14 cellular contexts compared by ENCODE assay signal in genomic region chr3:120153294-120153693, GRCh38. TPM values are rescaled to one million over a fixed set of nuclear protein-coding genes. Genes with fewer than 3 reads are reported as not detected.
DNase-seq lines count a peak whose midpoint lies in the region; ATAC-seq, FAIRE-seq and TF ChIP-seq lines count a peak whose summit lies in the region.
"Had no signal": no experiment of that assay in that cellular context is flagged by ENCODE, and none has a peak within 500 bp of the region (broad histone marks: within the 10 kb centered on the region; RNA-seq: fewer than 3 reads in every experiment).

No MANE protein-coding gene starts in this region.

- peaks cover 10% of the 10 kb centered on the region for H3K9me3 ChIP-seq in trophoblast cell (ENCODE audit: insufficient read depth, low read depth, low read length)
- H3K9me3 ChIP-seq in H9 (ENCODE audit: control insufficient read depth, low read depth, low read length): peaks cover 6% of the 10 kb centered on the region
- H3K9me3 ChIP-seq: ascending aorta had no signal

- H3K4me3 Mint-ChIP-seq in Calu3 (ENCODE audit: low read depth, unreplicated experiment): no peak overlapping the region
- H3K4me3 Mint-ChIP-seq in H9: no peak overlapping the region

- FAIRE-seq in GM12891 (lab: Jason Lieb, UNC): no peak
- FAIRE-seq: D721Med, GM18507 had no signal

- H2AFZ ChIP-seq in trophoblast cell (ENCODE audit: insufficient read depth, low read length, poor library complexity) (no peak overlapping the region), H9 (ENCODE audit: low read length) (no peak overlapping the region)
- H2AFZ ChIP-seq: parathyroid adenoma had no signal

- no peak overlapping the region for H3K4me3 ChIP-seq in trophoblast cell (ENCODE audit: low read depth, low read length)
- H3K4me3 ChIP-seq: ascending aorta, esophagus muscularis mucosa, tibial nerve had no signal

- H3K23me2 ChIP-seq in H9 (ENCODE audit: insufficient read length, low read depth, low read length, poor library complexity, severe bottlenecking): no peaks in the 10 kb centered on the region

- H3K79me2 ChIP-seq in trophoblast cell (ENCODE audit: control insufficient read depth, insufficient read depth, low read length, poor library complexity) (peaks cover 2% of the 10 kb centered on the region), H9 (ENCODE audit: insufficient read depth, low read length) (no peaks in the 10 kb centered on the region)
- H3K79me2 ChIP-seq: parathyroid adenoma had no signal

- peaks cover 9% of the 10 kb centered on the region for H3K9me3 Mint-ChIP-seq in Calu3 (ENCODE audit: low read depth, unreplicated experiment)
- H3K9me3 Mint-ChIP-seq in H9: peaks cover 28 to 30% of the 10 kb centered on the region in 2 experiments

- H2BK120ac ChIP-seq in trophoblast cell (ENCODE audit: insufficient read depth, low read length, poor library complexity): no peak overlapping the region
- no peak overlapping the region for H2BK120ac ChIP-seq in H9 (ENCODE audit: low read depth, low read length, poor library complexity, severe bottlenecking)

- no peak overlapping the region for H3K14ac ChIP-seq in trophoblast cell (ENCODE audit: low read length)
- H3K14ac ChIP-seq in H9 (ENCODE audit: insufficient read depth, low read length): no peak overlapping the region

- H2BK20ac ChIP-seq in H9 (ENCODE audit: low read depth, low read length, poor library complexity, severe bottlenecking): no peak overlapping the region

- TF ChIP-seq CTCF in Calu3 (IDR thresholded peaks at IDR 0.05; ENCODE audit: unreplicated experiment) (no peak), H9 (conservative IDR thresholded peaks at IDR 0.05) (no peak)

- CTCF ChIA-PET in Calu3 (lab: Charles Lee): no interaction called here

- H3K4me1 Mint-ChIP-seq in Calu3 (ENCODE audit: low read depth, unreplicated experiment) (peaks cover 35% of the 10 kb centered on the region), H9 (no peaks in the 10 kb centered on the region)

- H3K27ac ChIP-seq in trophoblast cell (ENCODE audit: low read depth, low read length): peak overlapping the region; percentile 74
- H3K27ac ChIP-seq in H9 (ENCODE audit: insufficient read length, low read depth, low read length): no peak overlapping the region
- H3K27ac ChIP-seq: ascending aorta, esophagus muscularis mucosa, parathyroid adenoma, tibial nerve had no signal

- H3K36me3 Mint-ChIP-seq in Calu3 (ENCODE audit: insufficient read depth, unreplicated experiment) (no peaks in the 10 kb centered on the region), H9 (ENCODE audit: insufficient read depth in 1 of 3, low read depth in 3 of 3) (peaks cover 12 to 24% (median 18%) of the 10 kb centered on the region in 3 experiments)

- WGBS in trophoblast cell (ENCODE audit: extremely low coverage, insufficient coverage, insufficient read length): no CpG with 5 or more reads among the region's 2 CpGs
- no CpG with 5 or more reads among the region's 2 CpGs for WGBS in H9 (ENCODE audit: extremely low coverage, insufficient read length, low lambda C conversion rate)

- H3K9ac ChIP-seq in trophoblast cell (ENCODE audit: low read length): no peak overlapping the region
- H3K9ac ChIP-seq in H9 (ENCODE audit: extremely low read depth, insufficient read length, low read length): no peak overlapping the region
- H3K9ac ChIP-seq: parathyroid adenoma had no signal

- peaks cover 9 to 10% of the 10 kb centered on the region in 2 experiments for H3K4me1 ChIP-seq in trophoblast cell (ENCODE audit: control insufficient read depth in 1 of 2, insufficient read depth in 2 of 2, low read length in 2 of 2)
- no peaks in the 10 kb centered on the region for H3K4me1 ChIP-seq in H9 (ENCODE audit: insufficient read depth, low read length)
- H3K4me1 ChIP-seq: ascending aorta, parathyroid adenoma, tibial nerve had no signal

- no peak overlapping the region for H3K56ac ChIP-seq in H9 (ENCODE audit: insufficient read length, low read depth, low read length)

- no peak overlapping the region for H2BK15ac ChIP-seq in H9 (ENCODE audit: low read depth, low read length)

- H3T11ph ChIP-seq in H9 (ENCODE audit: low read length): no peak overlapping the region

- no TSS peak for BruUV-seq in Calu3 (replicated peaks; lab: Mats Ljungman, UMichigan)

- peak overlapping the region; percentile 82 for H4K91ac ChIP-seq in trophoblast cell (ENCODE audit: low read depth, low read length)
- no peak overlapping the region for H4K91ac ChIP-seq in H9 (ENCODE audit: insufficient read length, low read depth, low read length)

- ATAC-seq in esophagus mucosa: peak; percentile 86

- H4K20me1 ChIP-seq in H9 (ENCODE audit: control insufficient read depth, insufficient read depth, insufficient read length): no peaks in the 10 kb centered on the region

- H4K5ac ChIP-seq in H9 (ENCODE audit: insufficient read length, low read depth, low read length): no peak overlapping the region

- H2BK12ac ChIP-seq in trophoblast cell (ENCODE audit: low read length) (no peak overlapping the region), H9 (ENCODE audit: insufficient read length, low read depth, low read length) (no peak overlapping the region)

- H3K36me3 ChIP-seq in trophoblast cell (ENCODE audit: control insufficient read depth in 1 of 2, insufficient read depth in 2 of 2, low read length in 2 of 2): peaks cover 0 to 3% of the 10 kb centered on the region in 2 experiments
- H3K36me3 ChIP-seq: ascending aorta, esophagus muscularis mucosa, tibial nerve had no signal

- no peak overlapping the region for H3K4ac ChIP-seq in trophoblast cell (ENCODE audit: low read depth, low read length)
- H3K4ac ChIP-seq in H9 (ENCODE audit: low read depth, low read length): no peak overlapping the region

- H3K27me3 ChIP-seq in trophoblast cell (ENCODE audit: insufficient read depth, low read length) (no peaks in the 10 kb centered on the region), H9 (ENCODE audit: insufficient read depth, low read length) (no peaks in the 10 kb centered on the region; the same call in 1 of the 2 replicates)
- H3K27me3 ChIP-seq: ascending aorta, esophagus muscularis mucosa, tibial nerve had no signal

- no peaks in the 10 kb centered on the region for H3K27me3 Mint-ChIP-seq in Calu3 (ENCODE audit: unreplicated experiment)
- peaks cover 4% of the 10 kb centered on the region; the same call in 1 of the 2 replicates for H3K27me3 Mint-ChIP-seq in H9 (ENCODE audit: low read depth)

- no peak overlapping the region for H4K12ac ChIP-seq in trophoblast cell (ENCODE audit: low read depth, low read length)

- H2AK5ac ChIP-seq in trophoblast cell (ENCODE audit: low read length) (no peak overlapping the region), H9 (ENCODE audit: insufficient read length, low read length) (no peak overlapping the region)

- H3K79me1 ChIP-seq in trophoblast cell (ENCODE audit: low read length) (peaks cover 3% of the 10 kb centered on the region), H9 (ENCODE audit: insufficient read depth, low read depth, low read length, poor library complexity, severe bottlenecking) (no peaks in the 10 kb centered on the region)

- H3K23ac ChIP-seq in trophoblast cell (ENCODE audit: low read length): no peak overlapping the region
- no peak overlapping the region for H3K23ac ChIP-seq in H9 (ENCODE audit: insufficient read length, low read depth, low read length)

- H3K27ac Mint-ChIP-seq in Calu3 (ENCODE audit: unreplicated experiment) (peak overlapping the region; percentile 79), H9 (no peak overlapping the region)

- DNase-seq in Calu3: no peak
- peak; percentile 66 for DNase-seq in RKO (ENCODE audit: low spot score)
- DNase-seq in trophoblast cell: peak; percentile 76 to 95
- DNase-seq in H9: no peak
- no peak for DNase-seq in NCI-H345 treated with DMSO at 0.1 percent for 48 hours (lab: John Stamatoyannopoulos, UW; ENCODE audit: unreplicated experiment)
- DNase-seq in GM12891 (ENCODE audit: insufficient read length, low spot score): no peak
- DNase-seq in NAMALWA (ENCODE audit: low spot score): no peak

- no peak for TF ChIP-seq POLR2A in GM12891 (IDR thresholded peaks at IDR 0.05; ENCODE audit: low read depth, low read length)

- H3K18ac ChIP-seq in trophoblast cell (ENCODE audit: low read length) (no peak overlapping the region), H9 (ENCODE audit: insufficient read length, low read depth, low read length) (no peak overlapping the region)

- H4K8ac ChIP-seq in trophoblast cell (ENCODE audit: low read depth, low read length): no peak overlapping the region
- no peak overlapping the region for H4K8ac ChIP-seq in H9 (replicated peaks; ENCODE audit: insufficient read length, low read depth, low read length)

- intact Hi-C loops in Calu3 (cut with micrococcal nuclease; ENCODE audit: unreplicated experiment): no loop called here

- H3K4me2 ChIP-seq in trophoblast cell (ENCODE audit: low read length) (no peak overlapping the region), H9 (ENCODE audit: insufficient read depth, insufficient read length, low read length) (no peak overlapping the region)

- H2BK5ac ChIP-seq in trophoblast cell (ENCODE audit: low read depth, low read length, poor library complexity) (no peak overlapping the region), H9 (ENCODE audit: insufficient read length, low read length) (no peak overlapping the region)

TF ChIP-seq in GM12891, 5 proteins besides CTCF, POLR2A, EP300 and RAD21:
- TF ChIP-seq POU2F2 (IDR thresholded peaks at IDR 0.05; ENCODE audit: low read depth, low read length) (no peak), TAF1 (IDR thresholded peaks at IDR 0.05; ENCODE audit: low read depth, low read length) (no peak), POLR2AphosphoS5 (IDR thresholded peaks at IDR 0.05; ENCODE audit: low read depth, low read length) (no peak), PAX5 (IDR thresholded peaks at IDR 0.05; ENCODE audit: insufficient read depth, low read length, severe bottlenecking) (no peak), SPI1 (IDR thresholded peaks at IDR 0.05; ENCODE audit: low read depth, low read length) (no peak)

RNA-seq across cellular contexts. Expression of gene GSK3B, which starts 59.0 kb away (rescaled TPM):
- 45.4 and 48.6 TPM in 2 replicates for total RNA-seq in Calu3 (2022)
- 33.1 TPM for total RNA-seq in esophagus mucosa
- 241 and 242 TPM in 2 replicates for polyA plus RNA-seq in trophoblast cell (2013)
- 52.8 and 56.5 TPM in 2 replicates for total RNA-seq in H9 (2021)
- polyA plus RNA-seq in GM12891 (2012; ENCODE audit: low read depth, missing spikeins): 20.8 TPM

Comparison
In these comparisons a context has a peak if more than half of its experiments do, and no peak if none do; other contexts are left out.
1. DNase-seq: peak in RKO (single experiment) and trophoblast cell (2 of 2); none in Calu3 (single experiment), H9 (single experiment), NCI-H345 treated with DMSO at 0.1 percent for 48 hours (single experiment), GM12891 (single experiment) and NAMALWA (single experiment).